In the genomic region with DNA sequence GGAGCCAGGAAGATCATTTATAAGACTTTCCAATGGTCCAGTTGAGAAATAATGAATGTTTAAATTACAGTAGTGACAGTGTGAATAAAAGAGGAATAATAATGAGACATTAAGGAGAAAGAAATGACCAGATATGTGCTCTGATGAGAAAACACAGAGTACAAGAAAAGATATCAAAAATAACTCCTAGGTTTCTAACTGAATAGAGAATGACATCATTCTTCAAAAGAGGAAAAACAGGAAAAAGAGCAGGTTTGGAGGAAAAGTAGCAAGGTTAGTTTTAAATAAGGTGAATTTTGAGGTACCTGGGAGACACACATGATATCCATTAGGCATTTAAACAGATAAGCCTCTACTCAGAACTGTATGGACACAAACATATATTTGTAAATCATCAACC, we compare ENCODE assay signal across 19 cellular contexts.
"Had no signal": no experiment of that assay in that cellular context is flagged by ENCODE, and none has a peak within 500 bp of the region (broad histone marks: within the 10 kb centered on the region; RNA-seq: fewer than 3 reads in every experiment).

No MANE protein-coding gene starts in this region.

- H3K4me3 ChIP-seq: coronary artery, esophagus muscularis mucosa, gastrocnemius medialis, heart right ventricle, sigmoid colon, skin epidermis, suprapubic skin, thyroid gland, uterus had no signal

- H3K9me3 Mint-ChIP-seq: naive thymus-derived CD4-positive, alpha-beta T cell; type B pancreatic cell had no signal

- H3K27me3 Mint-ChIP-seq: naive thymus-derived CD4-positive, alpha-beta T cell; type B pancreatic cell had no signal

- DNase-seq: effector CD8-positive, alpha-beta T cell; gastrocnemius medialis; heart right ventricle; hypothalamus; kidney glomerular epithelial cell; naive thymus-derived CD4-positive, alpha-beta T cell; sigmoid colon; stimulated activated CD4-positive, alpha-beta T cell treated with anti-CD3 and anti-CD28 coated beads, Interleukin-2, amount 100 ng/mL, for 24 hours; stimulated activated CD4-positive, alpha-beta T cell treated with anti-CD3 and anti-CD28 coated beads, Interleukin-4, amount 100 ng/mL, for 4 hours; stimulated activated naive CD8-positive, alpha-beta T cell treated with anti-CD3 and anti-CD28 coated beads, Interleukin-15, Interleukin-2, amounts not matched to agents 100 U/mL and 50 U/mL, for 24 hours; thyroid gland; uterus had no signal

- H3K9me3 ChIP-seq: esophagus muscularis mucosa, gastrocnemius medialis, heart right ventricle, neutrophil, sigmoid colon, suprapubic skin, thyroid gland, uterus had no signal

- H3K27ac Mint-ChIP-seq: type B pancreatic cell had no signal

- H3K4me3 Mint-ChIP-seq: naive thymus-derived CD4-positive, alpha-beta T cell; type B pancreatic cell had no signal

- ATAC-seq: gastrocnemius medialis; heart right ventricle; naive thymus-derived CD4-positive, alpha-beta T cell; stimulated activated naive CD8-positive, alpha-beta T cell treated with anti-CD3 and anti-CD28 coated beads, Interleukin-15, Interleukin-2, amounts not matched to agents 100 U/mL and 50 U/mL, for 24 hours had no signal

- H3K4me1 ChIP-seq: esophagus muscularis mucosa, gastrocnemius medialis, heart right ventricle, sigmoid colon, suprapubic skin, thyroid gland, uterus had no signal

- H3K27me3 ChIP-seq: esophagus muscularis mucosa, gastrocnemius medialis, heart right ventricle, neutrophil, sigmoid colon, suprapubic skin, thyroid gland, uterus had no signal

- H3K27ac ChIP-seq: coronary artery, epithelial cell of prostate, esophagus muscularis mucosa, gastrocnemius medialis, heart right ventricle, neutrophil, sigmoid colon, skin epidermis, suprapubic skin, thyroid gland, uterus had no signal
